ENCODE assay signal across 8 cellular contexts in the genomic region with DNA sequence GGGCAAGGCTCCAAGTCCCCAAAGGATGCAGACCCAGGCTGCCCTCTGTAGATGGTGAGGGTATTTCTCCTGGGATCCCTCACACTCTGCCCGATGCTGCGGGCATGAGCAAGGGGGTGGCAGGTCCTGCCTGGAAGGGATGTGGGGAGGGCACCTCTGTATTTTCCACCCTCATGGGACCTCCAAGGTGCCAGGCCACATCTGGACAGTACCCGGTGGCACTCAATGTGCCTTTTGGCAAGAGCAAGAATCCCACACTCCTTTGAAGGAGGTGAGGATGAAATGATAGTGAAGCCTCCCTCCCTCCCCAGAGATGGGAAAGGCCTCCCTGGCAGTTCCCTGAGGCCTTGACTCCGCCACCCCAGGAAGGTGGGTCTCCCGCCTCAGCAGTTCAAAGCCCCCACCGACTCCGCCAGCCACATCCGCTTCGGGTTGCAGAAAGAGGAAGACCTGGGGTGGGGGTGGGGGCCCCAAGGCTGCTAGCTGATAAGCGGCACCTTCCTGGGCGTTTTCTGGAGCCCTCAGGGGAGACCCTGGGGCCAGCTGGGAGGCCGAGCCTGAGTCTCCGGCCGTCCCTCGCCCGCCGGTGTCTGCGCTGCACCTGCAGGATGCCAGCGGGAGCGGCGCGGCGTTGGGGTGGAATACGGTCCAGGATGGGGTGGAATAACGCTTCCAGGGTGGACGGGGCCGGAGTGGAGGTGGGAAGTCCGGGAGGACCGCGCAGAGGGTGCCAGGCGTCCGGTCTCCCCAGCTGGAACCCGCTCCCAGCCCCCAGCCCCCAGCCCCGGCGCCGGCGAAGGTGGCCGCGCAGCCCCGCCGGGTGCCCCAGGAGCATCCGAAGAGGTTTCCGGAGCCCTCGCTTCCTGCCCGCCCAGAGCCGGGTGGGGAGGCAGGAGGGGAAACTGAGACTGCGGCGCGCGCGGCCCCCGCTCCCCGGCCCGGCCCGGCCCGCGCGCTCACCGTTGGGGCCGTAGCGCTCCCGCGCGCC. TPM values are rescaled to one million over a fixed set of nuclear protein-coding genes. Genes with fewer than 3 reads are reported as not detected.
DNase-seq lines count a peak whose midpoint lies in the region; ATAC-seq, FAIRE-seq and TF ChIP-seq lines count a peak whose summit lies in the region.

No MANE protein-coding gene starts in this region.

- H2AFZ ChIP-seq in SU-DHL-6 (ENCODE audit: low read depth, low read length, severe bottlenecking): no peak overlapping the region

- WGBS in transverse colon (ENCODE audit: low coverage in 1 of 2), 2 donors: 14% methylated on average over 24 of the region's 64 CpGs; no CpG with 5 or more reads in 1 of the 2 donors

- TF ChIP-seq CTCF in SU-DHL-6 (IDR thresholded peaks at IDR 0.05; ENCODE audit: insufficient read depth, low read length, poor library complexity, severe bottlenecking): no peak
- TF ChIP-seq CTCF in transverse colon (IDR thresholded peaks at IDR 0.05): peak in 2 of 5 experiments; percentile 26 to 43

- H3K36me3 ChIP-seq in SU-DHL-6 (ENCODE audit: low read length) (0 out of 2 replicates have a peak, but pooled peaks cover 5% of the 10 kb centered on the region), transverse colon (no peaks in the 10 kb centered on the region)

- H4K20me1 ChIP-seq in SU-DHL-6 (ENCODE audit: low read depth, low read length): peaks cover 16% of the 10 kb centered on the region

- no peaks in the 10 kb centered on the region for H3K27me3 ChIP-seq in SU-DHL-6 (ENCODE audit: low read length)
- no peaks in the 10 kb centered on the region for H3K27me3 ChIP-seq in transverse colon

- H3K9me2 ChIP-seq in SU-DHL-6 (replicated peaks; ENCODE audit: insufficient read depth, low read length): no peaks in the 10 kb centered on the region

- in situ Hi-C loops in transverse colon (cut with MboI; ENCODE audit: low pct_ligation_motif_present in 1 of 4, low pct_unique_long_range_greater_than_20kb in 1 of 4, low sequenced_read_pairs in 3 of 4): no loop called here

- peak overlapping the region; percentile 82 to 94 (median 90) for H3K4me3 Mint-ChIP-seq in naive thymus-derived CD8-positive, alpha-beta T cell

- peak overlapping the region; percentile 85 for H3K4me3 ChIP-seq in SU-DHL-6 (ENCODE audit: insufficient read depth, low read length, poor library complexity, severe bottlenecking)
- H3K4me3 ChIP-seq in transverse colon: peak overlapping the region; percentile 15 to 75 (median 63)

- intact Hi-C loops in transverse colon (cut with DNase I; ENCODE audit: low total_unique reads): no loop called here

- peaks cover 50% of the 10 kb centered on the region for H3K79me2 ChIP-seq in SU-DHL-6 (ENCODE audit: insufficient read depth, low read length)

- H3K27me3 Mint-ChIP-seq in naive thymus-derived CD8-positive, alpha-beta T cell: no peaks in the 10 kb centered on the region

- H3K4me2 ChIP-seq in SU-DHL-6 (ENCODE audit: low read depth, low read length, poor library complexity, severe bottlenecking): peak overlapping the region; percentile 93

- TF ChIP-seq EP300 in transverse colon (IDR thresholded peaks at IDR 0.05; ENCODE audit: low read depth): no peak

- H3K4me1 ChIP-seq in transverse colon: peaks cover 28 to 74% (median 60%) of the 10 kb centered on the region in 4 donors

- no peaks in the 10 kb centered on the region for H3K9me3 Mint-ChIP-seq in naive thymus-derived CD8-positive, alpha-beta T cell

- H3K27ac Mint-ChIP-seq in naive thymus-derived CD8-positive, alpha-beta T cell: peak overlapping the region in 9 of 10 donors; percentile 11 to 92 (median 85)

- H3K36me3 Mint-ChIP-seq in naive thymus-derived CD8-positive, alpha-beta T cell: peaks cover 0 to 14% (median 0%) of the 10 kb centered on the region in 3 donors

- peaks cover 34 to 69% (median 61%) of the 10 kb centered on the region in 4 donors for H3K4me1 Mint-ChIP-seq in naive thymus-derived CD8-positive, alpha-beta T cell

- DNase-seq in GM12892 (ENCODE audit: insufficient read length): peak; percentile 61
- DNase-seq in activated naive CD8-positive, alpha-beta T cell treated with anti-CD3 and anti-CD28 coated beads, Interleukin-2, amount 50 U/mL, for 16 hours (ENCODE audit: low read depth, low spot score): peak; percentile 27
- peak; percentile 63 to 90 (median 76) for DNase-seq in naive thymus-derived CD8-positive, alpha-beta T cell
- peak; percentile 73 for DNase-seq in transverse colon
- DNase-seq in cerebellar nuclear complex (lab: John Stamatoyannopoulos, UW): no peak
- no peak for DNase-seq in NCI-H2029 (lab: John Stamatoyannopoulos, UW)

- ATAC-seq in HG02798 (IDR thresholded peaks at IDR 0.05; ENCODE audit: poor library complexity, unreplicated experiment): peak; percentile 10
- peak; percentile 48 to 64 for ATAC-seq in naive thymus-derived CD8-positive, alpha-beta T cell

- POLR2A ChIA-PET in naive thymus-derived CD8-positive, alpha-beta T cell (lab: Charles Lee): interaction anchor here (0.5 to 3.3 kb wide), 8 partner anchors 8 to 240 kb away, joined by 3 to 20 read pairs (median 4); a partner anchor contains a TSS

- H3K27ac ChIP-seq in SU-DHL-6 (ENCODE audit: low read depth, low read length) (peak overlapping the region; percentile 95), transverse colon (peak overlapping the region; percentile 90 to 98 (median 94))

- peaks cover 34% of the 10 kb centered on the region for H3F3A ChIP-seq in SU-DHL-6 (ENCODE audit: insufficient read depth)

- TF ChIP-seq POLR2A in GM12892 (IDR thresholded peaks at IDR 0.05; ENCODE audit: low read depth, low read length): 0 out of 2 replicates have a peak, but pooled peaks have one; percentile 10
- peak; percentile 20 for TF ChIP-seq POLR2A in transverse colon (IDR thresholded peaks at IDR 0.05)

- H3K9me3 ChIP-seq in SU-DHL-6 (ENCODE audit: insufficient read depth, low read length) (no peaks in the 10 kb centered on the region), transverse colon (no peaks in the 10 kb centered on the region)

- peak; percentile 9 for FAIRE-seq in GM12892 (lab: Jason Lieb, UNC)

- peak overlapping the region; percentile 98 for H3K9ac ChIP-seq in SU-DHL-6 (ENCODE audit: low read length)

RNA-seq across cellular contexts. Expression of a gene that starts 0.7 kb away (rescaled TPM):
- polyA plus RNA-seq in GM12892 (2012; ENCODE audit: missing spikeins): 17.1 TPM
- 100 to 1,000 TPM; 140 to 144 TPM for total RNA-seq in naive thymus-derived CD8-positive, alpha-beta T cell
- polyA plus RNA-seq in naive thymus-derived CD8-positive, alpha-beta T cell: 10 to 100 TPM; 37.4 to 71.3 (median 47.7) TPM
- total RNA-seq in transverse colon: 100 to 1,000 TPM; 142 to 300 (median 208) TPM

RNA-seq across cellular contexts. Expression of a gene that starts 47.2 kb away (rescaled TPM):
- 0.87 TPM for polyA plus RNA-seq in GM12892 (2012; ENCODE audit: missing spikeins)
- total RNA-seq in naive thymus-derived CD8-positive, alpha-beta T cell: 1 to 10 TPM; 1.1 to 1.6 TPM
- polyA plus RNA-seq in naive thymus-derived CD8-positive, alpha-beta T cell: not detected
- total RNA-seq in transverse colon: 10 to 100 TPM in 1 of 4 donors, 1 to 10 TPM in 2, under 1 TPM in 1; 0.82 to 11.2 (median 7.0) TPM

Comparison
In these comparisons a context has a peak if more than half of its experiments do, and no peak if none do; other contexts are left out.
1. DNase-seq: peak in GM12892 (single experiment), activated naive CD8-positive, alpha-beta T cell treated with anti-CD3 and anti-CD28 coated beads, Interleukin-2, amount 50 U/mL, for 16 hours (single experiment), naive thymus-derived CD8-positive, alpha-beta T cell (10 of 10) and transverse colon (single experiment); none in cerebellar nuclear complex (0 of 2) and NCI-H2029 (single experiment).